Comparison of ENCODE assay signal across 15 cellular contexts in genomic region chr13:81406639-81407292, GRCh38.
A peak's percentile ranks its signal among the peaks of the same experiment; 100 is the strongest.
DNase-seq lines count a peak whose midpoint lies in the region; ATAC-seq and TF ChIP-seq lines count a peak whose summit lies in the region.
"Had no signal": no experiment of that assay in that cellular context is flagged by ENCODE, and none has a peak within 500 bp of the region (broad histone marks: within the 10 kb centered on the region; RNA-seq: fewer than 3 reads in every experiment).

No MANE protein-coding gene starts in this region.

- H3K27me3 Mint-ChIP-seq in activated T-helper 2 cell treated with anti-CD3 and anti-CD28 coated beads, Interferon-gamma antibody, Interleukin-2, Interleukin-4, amounts not matched to agents 10 μg/mL and 5 μg/mL and 100 μg/mL, durations not matched to agents 14 hours and 24 hours and 36 hours (ENCODE audit: low read depth) = no peaks in the 10 kb centered on the region
- H3K27me3 Mint-ChIP-seq: activated naive CD4-positive, alpha-beta T cell treated with anti-CD3 and anti-CD28 coated beads, Interleukin-2, amount 50 U/mL, for 24 hours had no signal

- H3K4me1 ChIP-seq in sigmoid colon (no peaks in the 10 kb centered on the region), stomach (no peaks in the 10 kb centered on the region)

- peak; percentile 4 for DNase-seq in Caki2 (ENCODE audit: low read depth)
- no peak for DNase-seq in NCI-H2107 (lab: John Stamatoyannopoulos, UW)
- no peak for DNase-seq in sigmoid colon
- DNase-seq in stomach = no peak
- no peak for DNase-seq in activated T-helper 2 cell treated with anti-CD3 and anti-CD28 coated beads, Interferon-gamma antibody, Interleukin-2, Interleukin-4, amounts not matched to agents 10 μg/mL and 5 μg/mL and 100 μg/mL, durations not matched to agents 14 hours and 24 hours and 36 hours (ENCODE audit: low spot score)
- DNase-seq: 8988T; activated CD4-positive, alpha-beta T cell treated with anti-CD3 and anti-CD28 coated beads, Interleukin-2, amount 50 U/mL, for 48 hours; NCI-H1436; stimulated activated CD4-positive, alpha-beta T cell treated with anti-CD3 and anti-CD28 coated beads, Interleukin-15, amount 100 ng/mL, for 24 hours; SW 1271 had no signal

- H3K9me3 Mint-ChIP-seq in activated T-helper 2 cell treated with anti-CD3 and anti-CD28 coated beads, Interferon-gamma antibody, Interleukin-2, Interleukin-4, amounts not matched to agents 10 μg/mL and 5 μg/mL and 100 μg/mL, durations not matched to agents 14 hours and 24 hours and 36 hours = peaks cover 28% of the 10 kb centered on the region
- H3K9me3 Mint-ChIP-seq: neural crest cell had no signal

- peak; percentile 65 for ATAC-seq in GM19455 (IDR thresholded peaks at IDR 0.05; ENCODE audit: unreplicated experiment)
- peak; percentile 90 for ATAC-seq in HG02938 (IDR thresholded peaks at IDR 0.05; ENCODE audit: unreplicated experiment)
- peak; percentile 92 for ATAC-seq in HG03571 (IDR thresholded peaks at IDR 0.05; ENCODE audit: unreplicated experiment)

- no peak for TF ChIP-seq EP300 in sigmoid colon (IDR thresholded peaks at IDR 0.05)
- TF ChIP-seq EP300 in stomach (IDR thresholded peaks at IDR 0.05) = no peak

- H3K9me3 ChIP-seq in sigmoid colon (no peaks in the 10 kb centered on the region), stomach (no peaks in the 10 kb centered on the region)

- H3K4me3 Mint-ChIP-seq in activated T-helper 2 cell treated with anti-CD3 and anti-CD28 coated beads, Interferon-gamma antibody, Interleukin-2, Interleukin-4, amounts not matched to agents 10 μg/mL and 5 μg/mL and 100 μg/mL, durations not matched to agents 14 hours and 24 hours and 36 hours (ENCODE audit: low read depth) = no peak overlapping the region
- H3K4me3 Mint-ChIP-seq: activated naive CD4-positive, alpha-beta T cell treated with anti-CD3 and anti-CD28 coated beads, Interleukin-2, amount 50 U/mL, for 24 hours; neural crest cell had no signal

- TF ChIP-seq POLR2A in sigmoid colon (IDR thresholded peaks at IDR 0.05) (no peak), stomach (IDR thresholded peaks at IDR 0.05) (no peak)

- no peak overlapping the region for H3K27ac Mint-ChIP-seq in activated T-helper 2 cell treated with anti-CD3 and anti-CD28 coated beads, Interferon-gamma antibody, Interleukin-2, Interleukin-4, amounts not matched to agents 10 μg/mL and 5 μg/mL and 100 μg/mL, durations not matched to agents 14 hours and 24 hours and 36 hours
- H3K27ac Mint-ChIP-seq: activated naive CD4-positive, alpha-beta T cell treated with anti-CD3 and anti-CD28 coated beads, Interleukin-2, amount 50 U/mL, for 24 hours had no signal

- TF ChIP-seq CTCF in sigmoid colon (IDR thresholded peaks at IDR 0.05) (no peak), stomach (IDR thresholded peaks at IDR 0.05) (no peak)

- H3K4me1 Mint-ChIP-seq in activated T-helper 2 cell treated with anti-CD3 and anti-CD28 coated beads, Interferon-gamma antibody, Interleukin-2, Interleukin-4, amounts not matched to agents 10 μg/mL and 5 μg/mL and 100 μg/mL, durations not matched to agents 14 hours and 24 hours and 36 hours (ENCODE audit: low read depth) = no peaks in the 10 kb centered on the region
- H3K4me1 Mint-ChIP-seq: activated naive CD4-positive, alpha-beta T cell treated with anti-CD3 and anti-CD28 coated beads, Interleukin-2, amount 50 U/mL, for 24 hours; neural crest cell had no signal

- no peaks in the 10 kb centered on the region for H3K27me3 ChIP-seq in sigmoid colon
- H3K27me3 ChIP-seq in stomach = no peaks in the 10 kb centered on the region

- WGBS in sigmoid colon, 2 donors = 86 to 90% methylated on average over 4 of the region's 4 CpGs
- 44 to 58% (median 54%) methylated on average over 4 of the region's 4 CpGs for WGBS in stomach, 5 donors

- intact Hi-C loops in sigmoid colon (cut with DNase I) = no loop called here
- intact Hi-C loops in stomach (cut with DNase I; ENCODE audit: low total_unique reads) = no loop called here
- intact Hi-C loops in activated T-helper 2 cell treated with anti-CD3 and anti-CD28 coated beads, Interferon-gamma antibody, Interleukin-2, Interleukin-4, amounts not matched to agents 10 μg/mL and 5 μg/mL and 100 μg/mL, durations not matched to agents 14 hours and 24 hours and 36 hours (cut with micrococcal nuclease) = no loop called here

- H3K36me3 ChIP-seq in sigmoid colon (no peaks in the 10 kb centered on the region), stomach (no peaks in the 10 kb centered on the region)

- H3K27ac ChIP-seq in sigmoid colon (no peak overlapping the region), stomach (no peak overlapping the region)

- in situ Hi-C loops in Caki2 (cut with HindIII; ENCODE audit: low pct_unique_long_range_greater_than_20kb, low sequenced_read_pairs) = no loop called here

- no peaks in the 10 kb centered on the region for H3K36me3 Mint-ChIP-seq in activated T-helper 2 cell treated with anti-CD3 and anti-CD28 coated beads, Interferon-gamma antibody, Interleukin-2, Interleukin-4, amounts not matched to agents 10 μg/mL and 5 μg/mL and 100 μg/mL, durations not matched to agents 14 hours and 24 hours and 36 hours (ENCODE audit: low read depth)
- H3K36me3 Mint-ChIP-seq: activated naive CD4-positive, alpha-beta T cell treated with anti-CD3 and anti-CD28 coated beads, Interleukin-2, amount 50 U/mL, for 24 hours had no signal

- H3K4me3 ChIP-seq in sigmoid colon (no peak overlapping the region), stomach (no peak overlapping the region)
